ENCODE assay signal across 29 cellular contexts in genomic region chr10:53909791-53910190, GRCh38.
"Had no signal": no experiment of that assay in that cellular context is flagged by ENCODE, and none has a peak within 500 bp of the region (broad histone marks: within the 10 kb centered on the region; RNA-seq: fewer than 3 reads in every experiment).

No MANE protein-coding gene starts in this region.

- H3K27me3 ChIP-seq: adrenal gland, body of pancreas, breast epithelium, SJSA1 had no signal

- H3K9ac ChIP-seq: SK-N-SH had no signal

- H3K36me3 ChIP-seq: adrenal gland, breast epithelium, SJSA1 had no signal

- H3K4me1 Mint-ChIP-seq: activated CD4-positive, alpha-beta T cell treated with anti-CD3 and anti-CD28 coated beads for 36 hours; activated CD4-positive, alpha-beta T cell treated with anti-CD3 and anti-CD28 coated beads, Interleukin-2, amount 10 ng/mL, durations not matched to agents 7 days and 5 days had no signal

- H3K9me3 ChIP-seq: adrenal gland, body of pancreas, SJSA1, SK-N-SH had no signal

- H3K4me3 ChIP-seq: adrenal gland, body of pancreas, breast epithelium, SJSA1 had no signal

- H3K27ac ChIP-seq: adrenal gland, body of pancreas, breast epithelium, SJSA1 had no signal

- H3K4me3 Mint-ChIP-seq: activated CD4-positive, alpha-beta T cell treated with anti-CD3 and anti-CD28 coated beads for 36 hours; activated CD4-positive, alpha-beta T cell treated with anti-CD3 and anti-CD28 coated beads, Interleukin-2, amount 10 ng/mL, durations not matched to agents 7 days and 5 days; activated CD8-positive, alpha-beta T cell treated with anti-CD3 and anti-CD28 coated beads, Interleukin-2, amount 10 ng/mL, durations not matched to agents 7 days and 5 days; activated naive CD4-positive, alpha-beta T cell treated with anti-CD3 and anti-CD28 coated beads for 36 hours; activated T-cell treated with anti-CD3 and anti-CD28 coated beads, Interleukin-2, amount 50 U/mL, for 24 hours; T-helper 1 cell treated with Interleukin-12 subunit alpha and Interleukin-12 subunit beta and Interleukin-4 antibody, amounts not matched to agents 30 μg/mL and 1 μg/mL, for 36 hours; T-helper 2 cell treated with Interferon-gamma antibody and Interleukin-4, amounts not matched to agents 5 μg/mL and 100 μg/mL, for 36 hours had no signal

- H3K27ac Mint-ChIP-seq: activated CD4-positive, alpha-beta T cell treated with anti-CD3 and anti-CD28 coated beads for 36 hours; activated CD4-positive, alpha-beta T cell treated with anti-CD3 and anti-CD28 coated beads, Interleukin-2, amount 10 ng/mL, durations not matched to agents 7 days and 5 days; activated CD8-positive, alpha-beta T cell treated with anti-CD3 and anti-CD28 coated beads, Interleukin-2, amount 10 ng/mL, durations not matched to agents 7 days and 5 days; activated naive CD4-positive, alpha-beta T cell treated with anti-CD3 and anti-CD28 coated beads for 36 hours; activated T-cell treated with anti-CD3 and anti-CD28 coated beads, Interleukin-2, amount 50 U/mL, for 24 hours; T-helper 1 cell treated with Interleukin-12 subunit alpha and Interleukin-12 subunit beta and Interleukin-4 antibody, amounts not matched to agents 30 μg/mL and 1 μg/mL, for 36 hours; T-helper 2 cell treated with Interferon-gamma antibody and Interleukin-4, amounts not matched to agents 5 μg/mL and 100 μg/mL, for 36 hours had no signal

- DNase-seq: activated CD4-positive, alpha-beta T cell treated with anti-CD3 and anti-CD28 coated beads for 36 hours; activated CD4-positive, alpha-beta T cell treated with anti-CD3 and anti-CD28 coated beads, Interleukin-2, amount 10 ng/mL, durations not matched to agents 7 days and 5 days; activated CD4-positive, alpha-beta T cell treated with anti-CD3 and anti-CD28 coated beads, Interleukin-2, amount 50 U/mL, for 48 hours; activated CD8-positive, alpha-beta T cell treated with anti-CD3 and anti-CD28 coated beads, Interleukin-2, amount 10 ng/mL, durations not matched to agents 7 days and 5 days; activated gamma-delta T cell treated with Interleukin-2 at 50 U/mL for 16 hours; activated naive CD4-positive, alpha-beta T cell treated with anti-CD3 and anti-CD28 coated beads for 36 hours; activated T-cell treated with anti-CD3 and anti-CD28 coated beads, Interleukin-2, amount 50 U/mL, for 24 hours; adrenal gland; body of pancreas; Karpas-422; NCI-H1105; NCI-H1417 treated with DMSO at 0.1 percent for 48 hours; NCI-H187 treated with DMSO at 0.1 percent for 48 hours; NCI-H2081; NCI-H226; NCI-H446 treated with DMSO at 0.1 percent for 48 hours; NCI-H524; NCI-H774; SHP77 treated with DMSO at 0.1 percent for 48 hours; SK-N-SH had no signal

- H3K4me1 ChIP-seq: adrenal gland, body of pancreas, breast epithelium, SJSA1 had no signal

- H3K4me2 ChIP-seq: SK-N-SH had no signal

- FAIRE-seq: astrocyte, TTC549 had no signal

- ATAC-seq: activated CD4-positive, alpha-beta T cell treated with anti-CD3 and anti-CD28 coated beads for 36 hours; activated CD4-positive, CD25-positive, alpha-beta regulatory T cell treated with anti-CD3 and anti-CD28 coated beads, Interleukin-2, amount 50 U/mL, for 24 hours; activated CD8-positive, alpha-beta T cell treated with anti-CD3 and anti-CD28 coated beads, Interleukin-2, amount 10 ng/mL, durations not matched to agents 7 days and 5 days; activated naive CD4-positive, alpha-beta T cell treated with anti-CD3 and anti-CD28 coated beads, Interleukin-2, amount 50 U/mL, for 72 hours; body of pancreas; Panc1 had no signal

- H3K27me3 Mint-ChIP-seq: activated CD4-positive, alpha-beta T cell treated with anti-CD3 and anti-CD28 coated beads for 36 hours; activated CD4-positive, alpha-beta T cell treated with anti-CD3 and anti-CD28 coated beads, Interleukin-2, amount 10 ng/mL, durations not matched to agents 7 days and 5 days; activated T-cell treated with anti-CD3 and anti-CD28 coated beads, Interleukin-2, amount 50 U/mL, for 24 hours had no signal
